Comparison of ENCODE assay signal across 7 cellular contexts in genomic region chr10:2978111-2978510, GRCh38.
DNase-seq lines count a peak whose midpoint lies in the region; ATAC-seq, FAIRE-seq and TF ChIP-seq lines count a peak whose summit lies in the region.

No MANE protein-coding gene starts in this region.

- CTCF ChIA-PET in K562 (lab: Yijun Ruan, JAX; ENCODE audit: low intra/inter-chr PET ratio) = interaction anchor here (0.6 to 1.1 kb wide), 4 partner anchors 65 to 359 kb away, joined by 3 to 5 read pairs (median 3); no protein-coding TSS in a partner anchor

- ATAC-seq in K562 (peak; percentile 71), HG02840 (IDR thresholded peaks at IDR 0.05; ENCODE audit: low FRiP score, unreplicated experiment) (no peak)

- no peak overlapping the region for H2BK12ac ChIP-seq in H9 (ENCODE audit: insufficient read length, low read depth, low read length)

- no peak overlapping the region for H2BK120ac ChIP-seq in H9 (ENCODE audit: low read depth, low read length, poor library complexity, severe bottlenecking)

- BruUV-seq in K562 (replicated peaks; lab: Mats Ljungman, UMichigan) = no TSS peak

- 0 out of 7 replicates have a peak overlapping the region, but pooled peaks of 1 of the 3 experiments have one; percentile 36 for H3K27ac Mint-ChIP-seq in H9

- H3K79me1 ChIP-seq in H9 (ENCODE audit: insufficient read depth, low read depth, low read length, poor library complexity, severe bottlenecking) = no peaks in the 10 kb centered on the region

- peak; percentile 47 for TF ChIP-seq CTCF in GM06990 (IDR thresholded peaks at IDR 0.05; ENCODE audit: insufficient read depth, low read length, poor library complexity, severe bottlenecking)
- peak; percentile 84 for TF ChIP-seq CTCF in H9 (conservative IDR thresholded peaks at IDR 0.05)
- peak; percentile 48 to 71 (median 51); a peak in 5 of 6 replicates for TF ChIP-seq CTCF in K562 (IDR thresholded peaks at IDR 0.05 in 2 of 3, conservative IDR thresholded peaks at IDR 0.05 in 1 of 3; ENCODE audit: insufficient read depth in 2 of 3, low read depth in 1 of 3, low read length in 3 of 3)
- TF ChIP-seq CTCF in liver (IDR thresholded peaks at IDR 0.05; ENCODE audit: low read depth, low read length, missing input control) = peak; percentile 37

- H3K4me1 ChIP-seq in H9 (ENCODE audit: insufficient read depth, low read length) (peaks cover 3% of the 10 kb centered on the region; the same call in 1 of the 2 replicates), K562 (replicated peaks in 1 of 2; ENCODE audit: control insufficient read depth in 2 of 2, insufficient read depth in 2 of 2, low read length in 2 of 2) (peaks cover 2 to 7% of the 10 kb centered on the region in 2 experiments; a peak in 2 of 5 replicates), liver (ENCODE audit: control insufficient read depth in 4 of 4, insufficient read depth in 4 of 4, low read length in 3 of 4) (no peaks in the 10 kb centered on the region)

- H4K20me1 ChIP-seq in H9 (ENCODE audit: control insufficient read depth, insufficient read depth, insufficient read length) = no peaks in the 10 kb centered on the region
- H4K20me1 ChIP-seq in K562 (replicated peaks; ENCODE audit: control insufficient read depth, insufficient read depth, low read length) = no peaks in the 10 kb centered on the region

- H2AFZ ChIP-seq in H9 (ENCODE audit: low read length) = no peak overlapping the region
- no peak overlapping the region for H2AFZ ChIP-seq in K562 (ENCODE audit: low read depth, low read length)

- POLR2A ChIA-PET in K562 (lab: Yijun Ruan, JAX) = interaction anchor here (0.6 kb wide), 1 partner anchor 92 kb away, joined by 3 read pairs; no protein-coding TSS in a partner anchor

- no peaks in the 10 kb centered on the region; a peak in 1 of 5 replicates for H3K9me3 Mint-ChIP-seq in H9

- H3K4me3 Mint-ChIP-seq in H9 = no peak overlapping the region

- H4K91ac ChIP-seq in H9 (ENCODE audit: insufficient read length, low read depth, low read length) = no peak overlapping the region

- TF ChIP-seq POLR2A in K562 (conservative IDR thresholded peaks at IDR 0.05) (no peak), GM12891 (IDR thresholded peaks at IDR 0.05; ENCODE audit: low read depth, low read length) (no peak)

- H3K79me2 ChIP-seq in H9 (ENCODE audit: insufficient read depth, low read length) = no peaks in the 10 kb centered on the region
- H3K79me2 ChIP-seq in K562 (ENCODE audit: control insufficient read depth, insufficient read depth, low read length) = no peaks in the 10 kb centered on the region

- intact Hi-C loops in K562 (cut with micrococcal nuclease) = loop anchor here (5.0 kb wide), 1 partner anchor 51 kb away; no protein-coding TSS in a partner anchor

- H3T11ph ChIP-seq in H9 (ENCODE audit: low read length) = no peak overlapping the region

- H3K23me2 ChIP-seq in H9 (ENCODE audit: insufficient read length, low read depth, low read length, poor library complexity, severe bottlenecking) = no peaks in the 10 kb centered on the region

- H3K9ac ChIP-seq in H9 (ENCODE audit: extremely low read depth, insufficient read length, low read length) (no peak overlapping the region), K562 (ENCODE audit: insufficient read depth in 1 of 2, low read depth in 2 of 2, low read length in 2 of 2) (no peak overlapping the region), liver (ENCODE audit: low read depth in 1 of 2, low read length in 2 of 2) (no peak overlapping the region)

- H3K4me3 ChIP-seq in GM06990 (replicated peaks; ENCODE audit: low read depth, low read length) = no peak overlapping the region
- no peak overlapping the region for H3K4me3 ChIP-seq in K562
- no peak overlapping the region for H3K4me3 ChIP-seq in liver (ENCODE audit: low read depth in 1 of 3, low read length in 3 of 3)

- H3K4ac ChIP-seq in H9 (ENCODE audit: low read depth, low read length) = no peak overlapping the region

- TF ChIP-seq RAD21 in K562 (CRISPR knock-in tag; conservative IDR thresholded peaks at IDR 0.05 in 1 of 2, IDR thresholded peaks at IDR 0.05 in 1 of 2) (peak; percentile 34 to 76; a peak in 3 of 4 replicates), liver (IDR thresholded peaks at IDR 0.05) (peak; percentile 78 to 80)

- no peak overlapping the region for H2AK5ac ChIP-seq in H9 (ENCODE audit: insufficient read length, low read length)

- H3K27ac ChIP-seq in H9 (ENCODE audit: insufficient read length, low read depth, low read length) (no peak overlapping the region), K562 (ENCODE audit: extremely low read depth, low read depth, low read length) (no peak overlapping the region), liver (ENCODE audit: low read depth in 1 of 2, low read length in 2 of 2) (no peak overlapping the region)

- H3K4me1 Mint-ChIP-seq in H9 = peaks cover 10 to 18% of the 10 kb centered on the region in 2 experiments; a peak in 3 of 4 replicates

- no peak overlapping the region for H3K18ac ChIP-seq in H9 (ENCODE audit: insufficient read length, low read depth, low read length)

- H2BK5ac ChIP-seq in H9 (ENCODE audit: insufficient read length, low read length) = no peak overlapping the region

- no peaks in the 10 kb centered on the region for H3K36me3 ChIP-seq in GM06990 (ENCODE audit: control insufficient read depth, insufficient read depth, low read length)
- no peaks in the 10 kb centered on the region for H3K36me3 ChIP-seq in K562 (ENCODE audit: control insufficient read depth, insufficient read depth, low read length)
- H3K36me3 ChIP-seq in liver (ENCODE audit: control insufficient read depth in 4 of 4, insufficient read depth in 3 of 4, low read depth in 1 of 4, low read length in 3 of 4) = no peaks in the 10 kb centered on the region

- H3K27me3 Mint-ChIP-seq in H9 (ENCODE audit: low read depth) = no peaks in the 10 kb centered on the region

- in situ Hi-C loops in K562 (cut with MboI) = no loop called here

- no peak overlapping the region for H2BK20ac ChIP-seq in H9 (ENCODE audit: low read depth, low read length, poor library complexity, severe bottlenecking)

- H3K14ac ChIP-seq in H9 (ENCODE audit: insufficient read depth, low read length) = no peak overlapping the region

- H4K8ac ChIP-seq in H9 (replicated peaks; ENCODE audit: insufficient read length, low read depth, low read length) = no peak overlapping the region

- H3K27me3 ChIP-seq in GM06990 (replicated peaks; ENCODE audit: control insufficient read depth, insufficient read depth, low read length) = no peaks in the 10 kb centered on the region
- no peaks in the 10 kb centered on the region for H3K27me3 ChIP-seq in H9 (ENCODE audit: insufficient read depth, low read length)
- peaks cover 0 to 21% of the 10 kb centered on the region in 2 experiments; a peak in 3 of 5 replicates for H3K27me3 ChIP-seq in K562 (ENCODE audit: control insufficient read depth in 2 of 2, insufficient read depth in 2 of 2, low read length in 2 of 2)
- H3K27me3 ChIP-seq in liver (ENCODE audit: control insufficient read depth in 4 of 4, insufficient read depth in 4 of 4, low read length in 3 of 4) = no peaks in the 10 kb centered on the region

- H3K9me3 ChIP-seq in H9 (ENCODE audit: control insufficient read depth, low read depth, low read length) (no peaks in the 10 kb centered on the region), K562 (replicated peaks; ENCODE audit: control insufficient read depth, insufficient read depth, low read depth, low read length) (no peaks in the 10 kb centered on the region), liver (ENCODE audit: control insufficient read depth in 4 of 4, low read length in 3 of 4) (no peaks in the 10 kb centered on the region)

- no peak for DNase-seq in GM06990 (ENCODE audit: extremely low read depth, insufficient read length)
- DNase-seq in H9 = no peak
- DNase-seq in NCI-H2107 (lab: John Stamatoyannopoulos, UW) = peak; percentile 1
- DNase-seq in K562 (ENCODE audit: extremely low read depth in 1 of 4, low spot score in 3 of 4) = peak in 2 of 4 experiments; percentile 28 to 30
- no peak for DNase-seq in GM12891 (ENCODE audit: insufficient read length, low spot score)

- FAIRE-seq in K562 (lab: Jason Lieb, UNC) = peak; percentile 84
- no peak for FAIRE-seq in GM12891 (lab: Jason Lieb, UNC)

- H3K4me2 ChIP-seq in H9 (ENCODE audit: insufficient read depth, insufficient read length, low read length) (no peak overlapping the region), K562 (ENCODE audit: insufficient read depth, low read length) (no peak overlapping the region)

- no peak overlapping the region for H2BK15ac ChIP-seq in H9 (ENCODE audit: low read depth, low read length)

- H3K56ac ChIP-seq in H9 (ENCODE audit: insufficient read length, low read depth, low read length) = no peak overlapping the region

- H3K36me3 Mint-ChIP-seq in H9 (ENCODE audit: insufficient read depth in 1 of 3, low read depth in 3 of 3) = no peaks in the 10 kb centered on the region

- no CpG with 5 or more reads among the region's 2 CpGs for WGBS in H9 (ENCODE audit: extremely low coverage, insufficient read length, low lambda C conversion rate)
- 6% methylated on average over 2 of the region's 2 CpGs for WGBS in K562 (ENCODE audit: insufficient coverage, low coverage, missing lambda C conversion rate)
- 18% methylated on average over 2 of the region's 2 CpGs for whole genome bisulfite sequencing in liver

- H3K9me1 ChIP-seq in K562 (ENCODE audit: control insufficient read depth, insufficient read depth, low read length) = no peaks in the 10 kb centered on the region

- no peak overlapping the region for H4K5ac ChIP-seq in H9 (ENCODE audit: insufficient read length, low read depth, low read length)

- no peak for TF ChIP-seq EP300 in K562 (IDR thresholded peaks at IDR 0.05; ENCODE audit: low read length)

- H3K23ac ChIP-seq in H9 (ENCODE audit: insufficient read length, low read depth, low read length) = no peak overlapping the region

TF ChIP-seq in K562, 482 proteins besides CTCF, POLR2A, EP300 and RAD21:
- TF ChIP-seq MAZ (CRISPR knock-in tag; conservative IDR thresholded peaks at IDR 0.05 in 1 of 2, IDR thresholded peaks at IDR 0.05 in 1 of 2) (no peak), SMC3 (conservative IDR thresholded peaks at IDR 0.05; ENCODE audit: insufficient read depth, low read depth, low read length) (0 out of 2 replicates have a peak, but pooled peaks have one; percentile 34)
TF ChIP-seq in K562: peak in this region for 1.

TF ChIP-seq in liver, 16 proteins besides CTCF, POLR2A, EP300 and RAD21:
- no peak for TF ChIP-seq HNF4G (IDR thresholded peaks at IDR 0.05)

TF ChIP-seq in GM12891, 5 proteins besides CTCF, POLR2A, EP300 and RAD21:
- TF ChIP-seq SPI1 (IDR thresholded peaks at IDR 0.05; ENCODE audit: low read depth, low read length) (no peak), POLR2AphosphoS5 (IDR thresholded peaks at IDR 0.05; ENCODE audit: low read depth, low read length) (no peak), TAF1 (IDR thresholded peaks at IDR 0.05; ENCODE audit: low read depth, low read length) (no peak), POU2F2 (IDR thresholded peaks at IDR 0.05; ENCODE audit: low read depth, low read length) (no peak), PAX5 (IDR thresholded peaks at IDR 0.05; ENCODE audit: insufficient read depth, low read length, severe bottlenecking) (no peak)
TF ChIP-seq in GM12891: peak in this region for 0.
